In genomic region chr6:32689531-32690505, GRCh38 we compare ENCODE assay signal across 1 cellular context.
TF ChIP-seq lines count a peak whose summit lies in the region.

No MANE protein-coding gene starts in this region.

TF ChIP-seq in IMR-90, 13 proteins besides CTCF, POLR2A, EP300 and RAD21:
- TF ChIP-seq CEBPB (IDR thresholded peaks at IDR 0.05; ENCODE audit: low read depth, low read length) (no peak), RFX5 (IDR thresholded peaks at IDR 0.05; ENCODE audit: low read depth, low read length) (peak; percentile 93)
